Comparison of ENCODE assay signal across 9 cellular contexts in the genomic region with DNA sequence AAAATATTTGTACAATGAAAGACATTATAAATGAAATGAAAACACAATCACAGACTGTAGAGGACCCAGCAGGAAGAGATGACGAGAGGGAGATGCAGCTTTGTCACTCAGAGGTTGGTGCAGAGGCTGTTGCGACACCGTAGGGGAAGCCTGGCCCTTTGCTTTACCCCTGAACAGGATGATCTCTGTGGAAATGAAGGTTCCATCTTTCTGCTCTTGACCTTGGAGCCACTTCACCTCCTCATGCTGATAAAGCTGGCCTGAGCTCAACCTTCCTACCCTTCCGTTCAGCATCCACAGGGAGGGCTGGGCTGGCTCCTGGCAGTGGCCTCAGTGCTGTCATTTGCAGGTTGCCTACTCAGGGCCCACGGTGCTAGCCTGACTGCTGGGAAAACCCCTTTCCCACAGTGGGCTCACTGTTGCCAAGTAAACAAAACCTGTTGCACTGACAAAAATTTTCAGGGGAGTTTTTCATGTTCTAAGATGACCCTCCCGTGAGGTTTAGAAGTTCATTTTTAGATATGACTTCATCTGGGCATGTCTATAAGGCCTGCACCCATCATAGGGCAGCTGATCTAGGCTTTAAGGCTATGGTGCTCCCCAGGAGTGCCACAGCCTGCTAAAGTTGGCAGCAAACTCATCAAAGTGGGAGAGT. TPM values are rescaled to one million over a fixed set of nuclear protein-coding genes. Genes with fewer than 3 reads are reported as not detected.
A peak's percentile ranks its signal among the peaks of the same experiment; 100 is the strongest.
DNase-seq lines count a peak whose midpoint lies in the region; ATAC-seq and TF ChIP-seq lines count a peak whose summit lies in the region.
"Had no signal": no experiment of that assay in that cellular context is flagged by ENCODE, and none has a peak within 500 bp of the region (broad histone marks: within the 10 kb centered on the region; RNA-seq: fewer than 3 reads in every experiment).

No MANE protein-coding gene starts in this region.

- no peaks in the 10 kb centered on the region for H3K27me3 ChIP-seq in CD4-positive, alpha-beta T cell (ENCODE audit: control insufficient read depth, insufficient read depth, low read length)
- H3K27me3 ChIP-seq: neutrophil had no signal

- H3K9me3 ChIP-seq in CD4-positive, alpha-beta T cell (ENCODE audit: control insufficient read depth, low read length): no peaks in the 10 kb centered on the region
- H3K9me3 ChIP-seq: neutrophil had no signal

- no peak overlapping the region for H3K4me3 Mint-ChIP-seq in CD4-positive, alpha-beta T cell
- no peak overlapping the region for H3K4me3 Mint-ChIP-seq in activated CD8-positive, alpha-beta T cell treated with anti-CD3 and anti-CD28 coated beads, Interleukin-2, amount 10 ng/mL, durations not matched to agents 7 days and 5 days

- peak overlapping the region; percentile 55 for H3K27ac Mint-ChIP-seq in CD4-positive, alpha-beta T cell
- peak overlapping the region; percentile 71 for H3K27ac Mint-ChIP-seq in activated CD8-positive, alpha-beta T cell treated with anti-CD3 and anti-CD28 coated beads, Interleukin-2, amount 10 ng/mL, durations not matched to agents 7 days and 5 days

- no peak for TF ChIP-seq CTCF in CD4-positive, alpha-beta T cell (IDR thresholded peaks at IDR 0.05)

- CTCF ChIA-PET in CD4-positive, alpha-beta T cell (lab: Charles Lee): interaction anchor here (0.8 to 0.9 kb wide), 2 partner anchors 15 to 20 kb away, joined by 3 read pairs; no protein-coding TSS in a partner anchor
- CTCF ChIA-PET in activated CD8-positive, alpha-beta T cell treated with anti-CD3 and anti-CD28 coated beads, Interleukin-2, amount 10 ng/mL, durations not matched to agents 7 days and 5 days (lab: Charles Lee): interaction anchor here (1.0 to 1.2 kb wide), 2 partner anchors 12 to 32 kb away, joined by 3 read pairs; no protein-coding TSS in a partner anchor

- H3K27ac ChIP-seq in CD4-positive, alpha-beta T cell (ENCODE audit: low read depth, low read length): no peak overlapping the region
- H3K27ac ChIP-seq: neutrophil had no signal

- H3K9me3 Mint-ChIP-seq in CD4-positive, alpha-beta T cell: no peaks in the 10 kb centered on the region
- no peaks in the 10 kb centered on the region for H3K9me3 Mint-ChIP-seq in activated CD8-positive, alpha-beta T cell treated with anti-CD3 and anti-CD28 coated beads, Interleukin-2, amount 10 ng/mL, durations not matched to agents 7 days and 5 days (ENCODE audit: insufficient read depth)

- peak; percentile 72 for ATAC-seq in CD4-positive, alpha-beta T cell (ENCODE audit: poor library complexity)
- ATAC-seq in GM19395 (IDR thresholded peaks at IDR 0.05; ENCODE audit: unreplicated experiment) (peak; percentile 69), HG03378 (IDR thresholded peaks at IDR 0.05; ENCODE audit: unreplicated experiment) (peak; percentile 81)
- ATAC-seq in activated CD8-positive, alpha-beta T cell treated with anti-CD3 and anti-CD28 coated beads, Interleukin-2, amount 10 ng/mL, durations not matched to agents 7 days and 5 days: peak; percentile 61

- DNase-seq in CD4-positive, alpha-beta T cell: peak in 4 of 10 experiments; percentile 11 to 29 (median 16)
- peak; percentile 45 for DNase-seq in activated CD8-positive, alpha-beta T cell treated with anti-CD3 and anti-CD28 coated beads, Interleukin-2, amount 10 ng/mL, durations not matched to agents 7 days and 5 days
- DNase-seq in renal cortical epithelial cell (ENCODE audit: low read depth) (peak; percentile 6), NCI-H524 (lab: John Stamatoyannopoulos, UW) (no peak), kidney glomerular epithelial cell (lab: John Stamatoyannopoulos, UW) (no peak), NCI-H128 (lab: John Stamatoyannopoulos, UW; ENCODE audit: unreplicated experiment) (no peak)

- no peaks in the 10 kb centered on the region for H3K36me3 Mint-ChIP-seq in CD4-positive, alpha-beta T cell (ENCODE audit: low read depth)
- peaks cover 9% of the 10 kb centered on the region for H3K36me3 Mint-ChIP-seq in activated CD8-positive, alpha-beta T cell treated with anti-CD3 and anti-CD28 coated beads, Interleukin-2, amount 10 ng/mL, durations not matched to agents 7 days and 5 days (ENCODE audit: low read depth)

- H3K27me3 Mint-ChIP-seq in CD4-positive, alpha-beta T cell: no peaks in the 10 kb centered on the region
- H3K27me3 Mint-ChIP-seq in activated CD8-positive, alpha-beta T cell treated with anti-CD3 and anti-CD28 coated beads, Interleukin-2, amount 10 ng/mL, durations not matched to agents 7 days and 5 days (ENCODE audit: low read depth): peaks cover 7% of the 10 kb centered on the region

- H3K4me1 Mint-ChIP-seq in CD4-positive, alpha-beta T cell (ENCODE audit: low read depth): peaks cover 6% of the 10 kb centered on the region
- H3K4me1 Mint-ChIP-seq in activated CD8-positive, alpha-beta T cell treated with anti-CD3 and anti-CD28 coated beads, Interleukin-2, amount 10 ng/mL, durations not matched to agents 7 days and 5 days (ENCODE audit: low read depth): peaks cover 38% of the 10 kb centered on the region

- intact Hi-C loops in CD4-positive, alpha-beta T cell (cut with DNase I, micrococcal nuclease): no loop called here

- POLR2A ChIA-PET in CD4-positive, alpha-beta T cell (lab: Charles Lee): no interaction called here
- POLR2A ChIA-PET in activated CD8-positive, alpha-beta T cell treated with anti-CD3 and anti-CD28 coated beads, Interleukin-2, amount 10 ng/mL, durations not matched to agents 7 days and 5 days (lab: Charles Lee): interaction anchor here (0.7 to 1.2 kb wide), 2 partner anchors 64 to 67 kb away, joined by 3 read pairs; partner anchors contain the start of gene TIMMDC1

RNA-seq across cellular contexts. Expression of gene CD80, which starts 3.0 kb away (rescaled TPM):
- under 1 TPM; 0.17 to 0.41 TPM for total RNA-seq in CD4-positive, alpha-beta T cell
- total RNA-seq in activated CD8-positive, alpha-beta T cell treated with anti-CD3 and anti-CD28 coated beads, Interleukin-2, amount 10 ng/mL, durations not matched to agents 7 days and 5 days: 10 to 100 TPM; 19.1 to 20.2 TPM
- not detected in 2 replicates for total RNA-seq in renal cortical epithelial cell

RNA-seq across cellular contexts. Expression of gene ADPRH, which starts 16.9 kb away (rescaled TPM):
- total RNA-seq in CD4-positive, alpha-beta T cell: under 1 TPM; 0.36 TPM
- 1 to 10 TPM; 3.2 to 3.8 TPM for total RNA-seq in activated CD8-positive, alpha-beta T cell treated with anti-CD3 and anti-CD28 coated beads, Interleukin-2, amount 10 ng/mL, durations not matched to agents 7 days and 5 days
- total RNA-seq in renal cortical epithelial cell: 6.6 and 7.8 TPM in 2 replicates

RNA-seq across cellular contexts. Expression of gene PLA1A, which starts 35.3 kb away (rescaled TPM):
- total RNA-seq in CD4-positive, alpha-beta T cell: not detected
- total RNA-seq in activated CD8-positive, alpha-beta T cell treated with anti-CD3 and anti-CD28 coated beads, Interleukin-2, amount 10 ng/mL, durations not matched to agents 7 days and 5 days: not detected
- total RNA-seq in renal cortical epithelial cell: 1.2 and 5.1 TPM in 2 replicates

Comparison
In these comparisons a context has a peak if more than half of its experiments do, and no peak if none do; other contexts are left out.
1. DNase-seq: peak in activated CD8-positive, alpha-beta T cell treated with anti-CD3 and anti-CD28 coated beads, Interleukin-2, amount 10 ng/mL, durations not matched to agents 7 days and 5 days (single experiment) and renal cortical epithelial cell (single experiment); none in NCI-H524 (0 of 2), kidney glomerular epithelial cell (single experiment) and NCI-H128 (single experiment).
2. RNA of gene CD80, which starts 3.0 kb away (total RNA-seq): 19.1 to 20.2 TPM in activated CD8-positive, alpha-beta T cell treated with anti-CD3 and anti-CD28 coated beads, Interleukin-2, amount 10 ng/mL, durations not matched to agents 7 days and 5 days; 0.17 to 0.41 TPM in CD4-positive, alpha-beta T cell and not detected in renal cortical epithelial cell; every median in the first group is over 10 times any median in the second.
3. Peak in every context shown above with its lines, with median percentiles within 50 percentile points of each other: ATAC-seq.